In the genomic region with DNA sequence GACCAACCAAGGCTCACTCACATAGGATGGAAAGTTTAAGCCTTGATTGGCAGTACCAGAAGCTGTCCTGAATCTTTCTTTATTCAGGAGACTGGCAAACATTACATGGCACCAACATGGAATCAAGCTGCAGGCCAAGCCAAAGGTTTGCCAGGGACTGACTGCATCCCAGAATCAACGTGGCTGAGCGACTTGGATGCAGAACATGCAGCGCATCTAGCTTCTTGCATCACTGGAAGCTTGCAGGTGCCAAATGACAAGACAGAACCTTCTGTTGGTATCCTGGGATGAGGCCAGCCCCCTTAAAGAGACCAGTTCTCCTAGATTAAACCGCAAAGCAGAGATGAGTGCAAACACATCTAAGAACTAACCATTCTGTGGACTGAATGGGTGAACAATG, we compare ENCODE assay signal across 23 cellular contexts.
DNase-seq lines count a peak whose midpoint lies in the region; ATAC-seq and TF ChIP-seq lines count a peak whose summit lies in the region.
"Had no signal": no experiment of that assay in that cellular context is flagged by ENCODE, and none has a peak within 500 bp of the region (broad histone marks: within the 10 kb centered on the region; RNA-seq: fewer than 3 reads in every experiment).

No MANE protein-coding gene starts in this region.

- CTCF ChIA-PET in GM10248 (lab: Yijun Ruan, JAX): interaction anchor here (1.4 to 2.4 kb wide), 2 partner anchors 16 to 23 kb away, joined by 4 to 5 read pairs; no protein-coding TSS in a partner anchor

- no peaks in the 10 kb centered on the region for H3K36me3 ChIP-seq in psoas muscle (ENCODE audit: insufficient read depth in 1 of 2, low read depth in 1 of 2)

- whole genome bisulfite sequencing in psoas muscle, 3 donors: 21 to 33% (median 25%) methylated on average over 4 of the region's 4 CpGs
- WGBS in right cardiac atrium: 61% methylated on average over 4 of the region's 4 CpGs

- H3K4me1 ChIP-seq in psoas muscle: no peaks in the 10 kb centered on the region
- H3K4me1 ChIP-seq in right cardiac atrium (ENCODE audit: control insufficient read depth, insufficient read depth, low read length): no peaks in the 10 kb centered on the region

- H3K9me3 ChIP-seq in psoas muscle (no peaks in the 10 kb centered on the region), right cardiac atrium (ENCODE audit: control insufficient read depth, low read length) (no peaks in the 10 kb centered on the region)

- POLR2A ChIA-PET in GM10248 (lab: Yijun Ruan, JAX): no interaction called here

- intact Hi-C loops in psoas muscle (cut with DNase I): no loop called here
- intact Hi-C loops in right cardiac atrium (cut with DNase I): no loop called here

- H3K27me3 ChIP-seq in psoas muscle (ENCODE audit: insufficient read depth in 3 of 3, low read length in 2 of 3): no peaks in the 10 kb centered on the region
- H3K27me3 ChIP-seq in right cardiac atrium (ENCODE audit: control insufficient read depth, insufficient read depth): no peaks in the 10 kb centered on the region

- DNase-seq in G401 (ENCODE audit: low spot score) (peak; percentile 85), cerebellum (ENCODE audit: low spot score) (peak; percentile 46), medulla oblongata (ENCODE audit: extremely low spot score) (peak; percentile 19), psoas muscle (peak; percentile 25 to 69), right cardiac atrium (no peak), GM10248 (ENCODE audit: extremely low spot score) (no peak), SHP77 (lab: John Stamatoyannopoulos, UW) (no peak), left lobe of liver (ENCODE audit: low spot score) (no peak)
- DNase-seq: GM23248, H9, HFFc6, MM.1S, NCI-H1048, NCI-H1436, NCI-H187 treated with DMSO at 0.1 percent for 48 hours, NCI-H2107, NCI-H510A, PC-9, RPMI8226, SHP77 treated with DMSO at 0.1 percent for 48 hours had no signal

- in situ Hi-C loops in G401 (cut with HindIII; ENCODE audit: low sequenced_read_pairs): no loop called here

- no peak overlapping the region for H3K27ac ChIP-seq in psoas muscle
- H3K27ac ChIP-seq in right cardiac atrium (ENCODE audit: low read length): no peak overlapping the region
- H3K27ac ChIP-seq: GM23248, HL-60, PC-9 had no signal

- ATAC-seq in psoas muscle (peak; percentile 61 to 95 (median 90)), right cardiac atrium (no peak), left lobe of liver (no peak)
- ATAC-seq: HepG2, K562 had no signal

- TF ChIP-seq CTCF in psoas muscle (IDR thresholded peaks at IDR 0.05) (no peak), GM10248 (IDR thresholded peaks at IDR 0.05; ENCODE audit: control extremely low read depth, extremely low read depth, low read depth, missing control alignments) (no peak)

- H3K4me3 ChIP-seq in psoas muscle (no peak overlapping the region), right cardiac atrium (ENCODE audit: low read length) (no peak overlapping the region)
- H3K4me3 ChIP-seq: GM23248, K562, PC-9 had no signal

Comparison
In these comparisons a context has a peak if more than half of its experiments do, and no peak if none do; other contexts are left out.
1. DNase-seq: peak in G401 (single experiment), cerebellum (single experiment), medulla oblongata (single experiment) and psoas muscle (2 of 2); none in right cardiac atrium (0 of 3), GM10248 (single experiment), SHP77 (0 of 2) and left lobe of liver (single experiment).
2. ATAC-seq: peak in psoas muscle (4 of 4); none in right cardiac atrium (0 of 2) and left lobe of liver (single experiment).